13 cellular contexts compared by ENCODE assay signal in genomic region chr17:27339198-27339835, GRCh38. TPM values are rescaled to one million over a fixed set of nuclear protein-coding genes. Genes with fewer than 3 reads are reported as not detected.
DNase-seq lines count a peak whose midpoint lies in the region; ATAC-seq and TF ChIP-seq lines count a peak whose summit lies in the region.
"Had no signal": no experiment of that assay in that cellular context is flagged by ENCODE, and none has a peak within 500 bp of the region (broad histone marks: within the 10 kb centered on the region; RNA-seq: fewer than 3 reads in every experiment).

No MANE protein-coding gene starts in this region.

- H3K27me3 Mint-ChIP-seq in dendritic cell treated with granulocyte-macrophage colony-stimulating factor and Interleukin-4, amounts not matched to agents 40 ng/mL and 50 ng/mL, for 4 days = no peaks in the 10 kb centered on the region
- H3K27me3 Mint-ChIP-seq in activated CD8-positive, alpha-beta T cell treated with anti-CD3 and anti-CD28 coated beads, Interleukin-2, amount 10 ng/mL, durations not matched to agents 7 days and 5 days (ENCODE audit: low read depth) = no peaks in the 10 kb centered on the region
- no peaks in the 10 kb centered on the region for H3K27me3 Mint-ChIP-seq in CD4-positive, alpha-beta T cell

- peak overlapping the region; percentile 31 for H3K27ac Mint-ChIP-seq in dendritic cell treated with granulocyte-macrophage colony-stimulating factor and Interleukin-4, amounts not matched to agents 40 ng/mL and 50 ng/mL, for 4 days
- H3K27ac Mint-ChIP-seq in activated CD8-positive, alpha-beta T cell treated with anti-CD3 and anti-CD28 coated beads, Interleukin-2, amount 10 ng/mL, durations not matched to agents 7 days and 5 days = no peak overlapping the region
- H3K27ac Mint-ChIP-seq in CD4-positive, alpha-beta T cell = no peak overlapping the region
- H3K27ac Mint-ChIP-seq: activated T-helper 2 cell treated with anti-CD3 and anti-CD28 coated beads, Interferon-gamma antibody, Interleukin-2, Interleukin-4, amounts not matched to agents 10 μg/mL and 5 μg/mL and 100 μg/mL, durations not matched to agents 14 hours and 24 hours and 36 hours had no signal

- H3K27ac ChIP-seq in CD4-positive, alpha-beta T cell (ENCODE audit: low read depth, low read length) = no peak overlapping the region
- H3K27ac ChIP-seq: WERI-Rb-1 had no signal

- H3K36me3 Mint-ChIP-seq in dendritic cell treated with granulocyte-macrophage colony-stimulating factor and Interleukin-4, amounts not matched to agents 40 ng/mL and 50 ng/mL, for 4 days (ENCODE audit: low read depth) = no peaks in the 10 kb centered on the region
- H3K36me3 Mint-ChIP-seq in activated CD8-positive, alpha-beta T cell treated with anti-CD3 and anti-CD28 coated beads, Interleukin-2, amount 10 ng/mL, durations not matched to agents 7 days and 5 days (ENCODE audit: low read depth) = no peaks in the 10 kb centered on the region
- H3K36me3 Mint-ChIP-seq in CD4-positive, alpha-beta T cell (ENCODE audit: low read depth) = no peaks in the 10 kb centered on the region

- H3K27me3 ChIP-seq in CD4-positive, alpha-beta T cell (ENCODE audit: control insufficient read depth, insufficient read depth, low read length) = no peaks in the 10 kb centered on the region

- H3K9me3 ChIP-seq in CD4-positive, alpha-beta T cell (ENCODE audit: control insufficient read depth, low read length) = no peaks in the 10 kb centered on the region

- peaks cover 68% of the 10 kb centered on the region for H3K4me1 Mint-ChIP-seq in dendritic cell treated with granulocyte-macrophage colony-stimulating factor and Interleukin-4, amounts not matched to agents 40 ng/mL and 50 ng/mL, for 4 days (ENCODE audit: low read depth)
- peaks cover 13% of the 10 kb centered on the region for H3K4me1 Mint-ChIP-seq in activated CD8-positive, alpha-beta T cell treated with anti-CD3 and anti-CD28 coated beads, Interleukin-2, amount 10 ng/mL, durations not matched to agents 7 days and 5 days (ENCODE audit: low read depth)
- H3K4me1 Mint-ChIP-seq in CD4-positive, alpha-beta T cell (ENCODE audit: low read depth) = no peaks in the 10 kb centered on the region

- no peak for DNase-seq in D341Med (ENCODE audit: low spot score)
- no peak for DNase-seq in activated CD8-positive, alpha-beta T cell treated with anti-CD3 and anti-CD28 coated beads, Interleukin-2, amount 10 ng/mL, durations not matched to agents 7 days and 5 days
- no peak for DNase-seq in CD4-positive, alpha-beta T cell
- DNase-seq in GOT3 (lab: John Stamatoyannopoulos, UW) = no peak
- DNase-seq: kidney, Right ventricle myocardium superior, substantia nigra, WERI-Rb-1 had no signal

- TF ChIP-seq CTCF in CD4-positive, alpha-beta T cell (IDR thresholded peaks at IDR 0.05) = no peak

- ATAC-seq in GM18502 (IDR thresholded peaks at IDR 0.05; ENCODE audit: poor library complexity, unreplicated experiment) (peak; percentile 59), GM21360 (IDR thresholded peaks at IDR 0.05; ENCODE audit: unreplicated experiment) (peak; percentile 28), HG03095 (IDR thresholded peaks at IDR 0.05; ENCODE audit: unreplicated experiment) (peak; percentile 47)
- no peak for ATAC-seq in activated CD8-positive, alpha-beta T cell treated with anti-CD3 and anti-CD28 coated beads, Interleukin-2, amount 10 ng/mL, durations not matched to agents 7 days and 5 days
- ATAC-seq in CD4-positive, alpha-beta T cell (ENCODE audit: poor library complexity) = no peak

- POLR2A ChIA-PET in activated CD8-positive, alpha-beta T cell treated with anti-CD3 and anti-CD28 coated beads, Interleukin-2, amount 10 ng/mL, durations not matched to agents 7 days and 5 days (lab: Charles Lee) = no interaction called here
- POLR2A ChIA-PET in CD4-positive, alpha-beta T cell (lab: Charles Lee) = no interaction called here

- CTCF ChIA-PET in activated CD8-positive, alpha-beta T cell treated with anti-CD3 and anti-CD28 coated beads, Interleukin-2, amount 10 ng/mL, durations not matched to agents 7 days and 5 days (lab: Charles Lee) = interaction anchor here (1.0 kb wide), 1 partner anchor 10 kb away, joined by 3 read pairs; no protein-coding TSS in a partner anchor
- CTCF ChIA-PET in CD4-positive, alpha-beta T cell (lab: Charles Lee) = no interaction called here

- no peaks in the 10 kb centered on the region for H3K9me3 Mint-ChIP-seq in dendritic cell treated with granulocyte-macrophage colony-stimulating factor and Interleukin-4, amounts not matched to agents 40 ng/mL and 50 ng/mL, for 4 days
- no peaks in the 10 kb centered on the region for H3K9me3 Mint-ChIP-seq in activated CD8-positive, alpha-beta T cell treated with anti-CD3 and anti-CD28 coated beads, Interleukin-2, amount 10 ng/mL, durations not matched to agents 7 days and 5 days (ENCODE audit: insufficient read depth)
- H3K9me3 Mint-ChIP-seq in CD4-positive, alpha-beta T cell = no peaks in the 10 kb centered on the region
- H3K9me3 Mint-ChIP-seq: activated T-helper 2 cell treated with anti-CD3 and anti-CD28 coated beads, Interferon-gamma antibody, Interleukin-2, Interleukin-4, amounts not matched to agents 10 μg/mL and 5 μg/mL and 100 μg/mL, durations not matched to agents 14 hours and 24 hours and 36 hours had no signal

- H3K4me3 Mint-ChIP-seq in dendritic cell treated with granulocyte-macrophage colony-stimulating factor and Interleukin-4, amounts not matched to agents 40 ng/mL and 50 ng/mL, for 4 days = no peak overlapping the region
- H3K4me3 Mint-ChIP-seq in activated CD8-positive, alpha-beta T cell treated with anti-CD3 and anti-CD28 coated beads, Interleukin-2, amount 10 ng/mL, durations not matched to agents 7 days and 5 days = no peak overlapping the region
- H3K4me3 Mint-ChIP-seq in CD4-positive, alpha-beta T cell = no peak overlapping the region

- intact Hi-C loops in dendritic cell treated with granulocyte-macrophage colony-stimulating factor and Interleukin-4, amounts not matched to agents 40 ng/mL and 50 ng/mL, for 4 days (cut with micrococcal nuclease) = no loop called here
- intact Hi-C loops in CD4-positive, alpha-beta T cell (cut with DNase I, micrococcal nuclease) = no loop called here

RNA-seq across cellular contexts. Expression of gene WSB1, which starts 45.4 kb away (rescaled TPM):
- 100 to 1,000 TPM; 118 to 121 TPM for total RNA-seq in activated CD8-positive, alpha-beta T cell treated with anti-CD3 and anti-CD28 coated beads, Interleukin-2, amount 10 ng/mL, durations not matched to agents 7 days and 5 days
- 100 to 1,000 TPM in 1 of 2 experiments, 10 to 100 TPM in 1; 99.4 to 104 TPM for total RNA-seq in CD4-positive, alpha-beta T cell

Comparison
In these comparisons a context has a peak if more than half of its experiments do, and no peak if none do; other contexts are left out.
1. ATAC-seq: peak in GM18502 (single experiment), GM21360 (single experiment) and HG03095 (single experiment); none in activated CD8-positive, alpha-beta T cell treated with anti-CD3 and anti-CD28 coated beads, Interleukin-2, amount 10 ng/mL, durations not matched to agents 7 days and 5 days (single experiment) and CD4-positive, alpha-beta T cell (single experiment).